Comparison of ENCODE assay signal across 11 cellular contexts in the genomic region with DNA sequence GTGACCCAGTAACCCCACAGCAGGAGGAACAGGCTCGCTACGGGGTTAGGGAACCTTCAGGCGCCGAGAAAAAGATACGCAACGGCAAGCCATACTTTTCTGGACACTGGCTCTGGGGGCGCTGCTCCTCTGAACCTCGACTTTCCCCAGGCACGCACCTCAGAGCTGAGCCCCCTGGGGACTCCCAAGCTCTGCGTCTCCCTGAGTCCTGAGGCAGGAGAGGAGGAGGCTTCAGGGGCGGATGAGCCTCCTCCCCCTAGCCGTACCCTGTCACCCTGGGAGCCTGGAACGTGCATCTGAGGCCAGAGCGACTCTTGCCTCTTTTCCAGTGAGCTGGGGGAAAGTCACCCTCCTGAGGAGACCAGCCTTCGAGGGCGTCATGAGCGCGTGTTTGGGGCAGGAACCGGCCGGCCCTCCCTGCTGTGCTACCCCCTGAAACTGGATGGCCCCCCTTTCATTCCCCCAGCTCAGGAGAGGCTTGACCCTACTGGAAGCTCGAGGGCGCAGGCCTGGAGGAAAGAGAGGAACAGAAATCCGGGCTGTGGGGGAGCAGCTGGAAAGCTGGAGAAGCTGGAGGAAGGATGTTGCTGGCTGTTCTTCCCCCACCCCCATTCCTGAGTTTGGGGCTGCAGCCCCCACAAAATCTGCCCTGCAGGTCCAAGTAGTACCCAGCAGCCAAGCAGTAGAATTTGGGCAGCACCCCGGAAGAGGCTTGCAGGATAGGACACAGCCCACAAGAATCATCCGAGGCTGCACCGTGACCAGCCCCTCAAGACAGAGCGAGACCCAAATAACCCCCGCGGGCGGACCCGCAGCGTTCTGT. TPM values are rescaled to one million over a fixed set of nuclear protein-coding genes. Genes with fewer than 3 reads are reported as not detected.
DNase-seq lines count a peak whose midpoint lies in the region; ATAC-seq and TF ChIP-seq lines count a peak whose summit lies in the region.
"Had no signal": no experiment of that assay in that cellular context is flagged by ENCODE, and none has a peak within 500 bp of the region (broad histone marks: within the 10 kb centered on the region; RNA-seq: fewer than 3 reads in every experiment).

No MANE protein-coding gene starts in this region.

- H3K36me3 ChIP-seq in BLaER1: no peaks in the 10 kb centered on the region
- H3K36me3 ChIP-seq: lower lobe of right lung, pancreas had no signal

- H3K27me3 Mint-ChIP-seq in WTC11 (ENCODE audit: low read depth) (peaks cover 97% of the 10 kb centered on the region), memory B cell (peaks cover 41% of the 10 kb centered on the region)

- H3K4me1 Mint-ChIP-seq in WTC11 (peaks cover 24% of the 10 kb centered on the region), memory B cell (peaks cover 6% of the 10 kb centered on the region)

- H3K27ac ChIP-seq in BLaER1: no peak overlapping the region
- H3K27ac ChIP-seq: lower lobe of right lung, pancreas had no signal

- H3K27me3 ChIP-seq in BLaER1: peaks cover 77% of the 10 kb centered on the region

- CTCF ChIA-PET in WTC11 (lab: Charles Lee): interaction anchor here (0.7 to 7.2 kb wide), 35 partner anchors 9 to 466 kb away, joined by 3 to 172 read pairs (median 9); partner anchors contain the start of genes FANCI, POLG, RHCG and TICRR

- DNase-seq in WTC11 (ENCODE audit: low spot score): no peak
- DNase-seq in memory B cell (ENCODE audit: low spot score in 2 of 2): no peak
- no peak for DNase-seq in KBM-7
- DNase-seq in NCI-H2227 (lab: John Stamatoyannopoulos, UW; ENCODE audit: unreplicated experiment): no peak
- DNase-seq in left lobe of liver (ENCODE audit: low spot score): no peak
- DNase-seq in iPS-NIHi7 (ENCODE audit: extremely low spot score): no peak
- DNase-seq: activated CD8-positive, alpha-beta memory T cell treated with anti-CD3 and anti-CD28 coated beads, Interleukin-2, amount 50 U/mL, for 4 hours; lower lobe of right lung had no signal

- ATAC-seq in WTC11 (no peak), memory B cell (ENCODE audit: low read depth) (no peak), left lobe of liver (no peak)

- H3K4me3 Mint-ChIP-seq in WTC11 (peak overlapping the region; percentile 42), memory B cell (peak overlapping the region; percentile 56)

- no peaks in the 10 kb centered on the region; the same call in 1 of the 2 replicates for H3K4me1 ChIP-seq in BLaER1

- TF ChIP-seq CTCF in GM12872 (IDR thresholded peaks at IDR 0.05; ENCODE audit: insufficient read depth, low read depth, low read length): peak; percentile 28; the same call in 2 of the 3 replicates
- no peak for TF ChIP-seq CTCF in WTC11 (IDR thresholded peaks at IDR 0.05)

- POLR2A ChIA-PET in WTC11 (lab: Charles Lee): interaction anchor here (1.0 kb wide), 1 partner anchor 64 kb away, joined by 3 read pairs; no protein-coding TSS in a partner anchor

- no peaks in the 10 kb centered on the region for H3K9me3 Mint-ChIP-seq in WTC11
- no peaks in the 10 kb centered on the region for H3K9me3 Mint-ChIP-seq in memory B cell

- H3K4me2 ChIP-seq in BLaER1: peak overlapping the region; percentile 85

- no peak overlapping the region for H3K9ac ChIP-seq in BLaER1

- H3K36me3 Mint-ChIP-seq in WTC11 (no peaks in the 10 kb centered on the region), memory B cell (no peaks in the 10 kb centered on the region)

- peak overlapping the region; percentile 66 for H3K4me3 ChIP-seq in BLaER1

- in situ Hi-C loops in KBM-7 (cut with MboI; ENCODE audit: low pct_unique_long_range_greater_than_20kb, low sequenced_read_pairs): no loop called here

- peaks cover 61% of the 10 kb centered on the region for H4K20me1 ChIP-seq in BLaER1

- no peaks in the 10 kb centered on the region for H3K9me3 ChIP-seq in BLaER1
- H3K9me3 ChIP-seq: lower lobe of right lung, pancreas had no signal

- no peak overlapping the region for H3K27ac Mint-ChIP-seq in WTC11
- H3K27ac Mint-ChIP-seq in memory B cell: no peak overlapping the region

TF ChIP-seq in WTC11, 78 proteins besides CTCF, POLR2A, EP300 and RAD21 (continues in another document):
- TF ChIP-seq ZNF281 (CRISPR knock-in tag; IDR thresholded peaks at IDR 0.05) (no peak), IRF1 (CRISPR knock-in tag; IDR thresholded peaks at IDR 0.05) (no peak), NFYB (CRISPR knock-in tag; conservative IDR thresholded peaks at IDR 0.05; ENCODE audit: low read depth) (no peak)
- TF ChIP-seq, protein P1, sequence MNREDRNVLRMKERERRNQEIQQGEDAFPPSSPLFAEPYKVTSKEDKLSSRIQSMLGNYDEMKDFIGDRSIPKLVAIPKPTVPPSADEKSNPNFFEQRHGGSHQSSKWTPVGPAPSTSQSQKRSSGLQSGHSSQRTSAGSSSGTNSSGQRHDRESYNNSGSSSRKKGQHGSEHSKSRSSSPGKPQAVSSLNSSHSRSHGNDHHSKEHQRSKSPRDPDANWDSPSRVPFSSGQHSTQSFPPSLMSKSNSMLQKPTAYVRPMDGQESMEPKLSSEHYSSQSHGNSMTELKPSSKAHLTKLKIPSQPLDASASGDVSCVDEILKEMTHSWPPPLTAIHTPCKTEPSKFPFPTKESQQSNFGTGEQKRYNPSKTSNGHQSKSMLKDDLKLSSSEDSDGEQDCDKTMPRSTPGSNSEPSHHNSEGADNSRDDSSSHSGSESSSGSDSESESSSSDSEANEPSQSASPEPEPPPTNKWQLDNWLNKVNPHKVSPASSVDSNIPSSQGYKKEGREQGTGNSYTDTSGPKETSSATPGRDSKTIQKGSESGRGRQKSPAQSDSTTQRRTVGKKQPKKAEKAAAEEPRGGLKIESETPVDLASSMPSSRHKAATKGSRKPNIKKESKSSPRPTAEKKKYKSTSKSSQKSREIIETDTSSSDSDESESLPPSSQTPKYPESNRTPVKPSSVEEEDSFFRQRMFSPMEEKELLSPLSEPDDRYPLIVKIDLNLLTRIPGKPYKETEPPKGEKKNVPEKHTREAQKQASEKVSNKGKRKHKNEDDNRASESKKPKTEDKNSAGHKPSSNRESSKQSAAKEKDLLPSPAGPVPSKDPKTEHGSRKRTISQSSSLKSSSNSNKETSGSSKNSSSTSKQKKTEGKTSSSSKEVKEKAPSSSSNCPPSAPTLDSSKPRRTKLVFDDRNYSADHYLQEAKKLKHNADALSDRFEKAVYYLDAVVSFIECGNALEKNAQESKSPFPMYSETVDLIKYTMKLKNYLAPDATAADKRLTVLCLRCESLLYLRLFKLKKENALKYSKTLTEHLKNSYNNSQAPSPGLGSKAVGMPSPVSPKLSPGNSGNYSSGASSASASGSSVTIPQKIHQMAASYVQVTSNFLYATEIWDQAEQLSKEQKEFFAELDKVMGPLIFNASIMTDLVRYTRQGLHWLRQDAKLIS (CRISPR knock-in tag; IDR thresholded peaks at IDR 0.05; ENCODE audit: borderline replicate concordance): no peak
- TF ChIP-seq, protein P2, sequence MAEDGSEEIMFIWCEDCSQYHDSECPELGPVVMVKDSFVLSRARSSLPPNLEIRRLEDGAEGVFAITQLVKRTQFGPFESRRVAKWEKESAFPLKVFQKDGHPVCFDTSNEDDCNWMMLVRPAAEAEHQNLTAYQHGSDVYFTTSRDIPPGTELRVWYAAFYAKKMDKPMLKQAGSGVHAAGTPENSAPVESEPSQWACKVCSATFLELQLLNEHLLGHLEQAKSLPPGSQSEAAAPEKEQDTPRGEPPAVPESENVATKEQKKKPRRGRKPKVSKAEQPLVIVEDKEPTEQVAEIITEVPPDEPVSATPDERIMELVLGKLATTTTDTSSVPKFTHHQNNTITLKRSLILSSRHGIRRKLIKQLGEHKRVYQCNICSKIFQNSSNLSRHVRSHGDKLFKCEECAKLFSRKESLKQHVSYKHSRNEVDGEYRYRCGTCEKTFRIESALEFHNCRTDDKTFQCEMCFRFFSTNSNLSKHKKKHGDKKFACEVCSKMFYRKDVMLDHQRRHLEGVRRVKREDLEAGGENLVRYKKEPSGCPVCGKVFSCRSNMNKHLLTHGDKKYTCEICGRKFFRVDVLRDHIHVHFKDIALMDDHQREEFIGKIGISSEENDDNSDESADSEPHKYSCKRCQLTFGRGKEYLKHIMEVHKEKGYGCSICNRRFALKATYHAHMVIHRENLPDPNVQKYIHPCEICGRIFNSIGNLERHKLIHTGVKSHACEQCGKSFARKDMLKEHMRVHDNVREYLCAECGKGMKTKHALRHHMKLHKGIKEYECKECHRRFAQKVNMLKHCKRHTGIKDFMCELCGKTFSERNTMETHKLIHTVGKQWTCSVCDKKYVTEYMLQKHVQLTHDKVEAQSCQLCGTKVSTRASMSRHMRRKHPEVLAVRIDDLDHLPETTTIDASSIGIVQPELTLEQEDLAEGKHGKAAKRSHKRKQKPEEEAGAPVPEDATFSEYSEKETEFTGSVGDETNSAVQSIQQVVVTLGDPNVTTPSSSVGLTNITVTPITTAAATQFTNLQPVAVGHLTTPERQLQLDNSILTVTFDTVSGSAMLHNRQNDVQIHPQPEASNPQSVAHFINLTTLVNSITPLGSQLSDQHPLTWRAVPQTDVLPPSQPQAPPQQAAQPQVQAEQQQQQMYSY (CRISPR knock-in tag; IDR thresholded peaks at IDR 0.05): no peak

RNA-seq across cellular contexts. Expression of gene POLG, which starts 25.1 kb away (rescaled TPM):
- 63.9 to 76.2 TPM (median 68.3 TPM) in 3 replicates for total RNA-seq in WTC11 (2021)
- 36.0 TPM for total RNA-seq in left lobe of liver
